In genomic region chr12:110502449-110502738, GRCh38 we compare ENCODE assay signal across 1 cellular context.
TF ChIP-seq lines count a peak whose summit lies in the region.

No MANE protein-coding gene starts in this region.

TF ChIP-seq in endothelial cell of umbilical vein, 7 proteins besides CTCF, POLR2A, EP300 and RAD21:
- TF ChIP-seq POLR2AphosphoS5 (IDR thresholded peaks at IDR 0.05; ENCODE audit: insufficient read depth, low read depth, low read length) (no peak), EZH2 (IDR thresholded peaks at IDR 0.05; ENCODE audit: borderline replicate concordance, low read depth, low read length, severe bottlenecking) (no peak), JUN (IDR thresholded peaks at IDR 0.05; ENCODE audit: borderline replicate concordance, insufficient read depth, insufficient read length, low read depth) (no peak), MYC (IDR thresholded peaks at IDR 0.05; ENCODE audit: low read depth, low read length) (no peak), GATA2 (IDR thresholded peaks at IDR 0.05; ENCODE audit: insufficient read depth, insufficient read length, low read depth, low read length) (no peak), MAX (IDR thresholded peaks at IDR 0.05; ENCODE audit: insufficient read depth, insufficient read length) (no peak), FOS (IDR thresholded peaks at IDR 0.05; ENCODE audit: borderline replicate concordance, insufficient read depth, low read length) (no peak)
TF ChIP-seq in endothelial cell of umbilical vein: peak in this region for 0.
